ENCODE assay signal across 1 cellular context in the genomic region with DNA sequence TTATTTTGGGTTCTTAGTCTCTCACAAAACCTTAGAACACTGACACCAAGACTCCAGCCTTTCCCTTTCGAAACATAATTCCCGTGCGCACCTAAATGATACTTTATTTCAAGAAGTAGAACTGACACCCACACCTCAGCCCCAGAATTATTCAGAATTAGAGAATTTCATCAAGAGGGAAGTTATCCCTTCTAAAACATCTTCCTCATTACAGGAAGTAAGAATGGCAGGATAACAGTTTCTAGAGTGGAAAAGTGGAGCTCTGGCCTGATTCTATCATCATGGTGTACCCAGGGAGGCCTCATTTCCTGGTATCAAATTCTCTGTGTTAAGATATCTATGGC.
TF ChIP-seq lines count a peak whose summit lies in the region.

No MANE protein-coding gene starts in this region.

TF ChIP-seq in IMR-90, 13 proteins besides CTCF, POLR2A, EP300 and RAD21:
- no peak for TF ChIP-seq MAFK (IDR thresholded peaks at IDR 0.05; ENCODE audit: low read depth, low read length)
- TF ChIP-seq NFE2L2 (IDR thresholded peaks at IDR 0.05; ENCODE audit: low read depth, low read length): no peak
- no peak for TF ChIP-seq BHLHE40 (IDR thresholded peaks at IDR 0.05; ENCODE audit: low read depth, low read length)
- TF ChIP-seq, protein P1, sequence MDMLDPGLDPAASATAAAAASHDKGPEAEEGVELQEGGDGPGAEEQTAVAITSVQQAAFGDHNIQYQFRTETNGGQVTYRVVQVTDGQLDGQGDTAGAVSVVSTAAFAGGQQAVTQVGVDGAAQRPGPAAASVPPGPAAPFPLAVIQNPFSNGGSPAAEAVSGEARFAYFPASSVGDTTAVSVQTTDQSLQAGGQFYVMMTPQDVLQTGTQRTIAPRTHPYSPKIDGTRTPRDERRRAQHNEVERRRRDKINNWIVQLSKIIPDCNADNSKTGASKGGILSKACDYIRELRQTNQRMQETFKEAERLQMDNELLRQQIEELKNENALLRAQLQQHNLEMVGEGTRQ (IDR thresholded peaks at IDR 0.05; ENCODE audit: low read depth, low read length): no peak
- TF ChIP-seq RFX5 (IDR thresholded peaks at IDR 0.05; ENCODE audit: low read depth, low read length): no peak
- TF ChIP-seq CHD1 (IDR thresholded peaks at IDR 0.05; ENCODE audit: low read depth, low read length): no peak
- no peak for TF ChIP-seq SMC3 (IDR thresholded peaks at IDR 0.05; ENCODE audit: low read depth, low read length)
- no peak for TF ChIP-seq MXI1 (IDR thresholded peaks at IDR 0.05; ENCODE audit: borderline replicate concordance, low read depth, low read length)
- no peak for TF ChIP-seq MAZ (IDR thresholded peaks at IDR 0.05; ENCODE audit: borderline replicate concordance, low read depth, low read length)
- TF ChIP-seq, protein P2, sequence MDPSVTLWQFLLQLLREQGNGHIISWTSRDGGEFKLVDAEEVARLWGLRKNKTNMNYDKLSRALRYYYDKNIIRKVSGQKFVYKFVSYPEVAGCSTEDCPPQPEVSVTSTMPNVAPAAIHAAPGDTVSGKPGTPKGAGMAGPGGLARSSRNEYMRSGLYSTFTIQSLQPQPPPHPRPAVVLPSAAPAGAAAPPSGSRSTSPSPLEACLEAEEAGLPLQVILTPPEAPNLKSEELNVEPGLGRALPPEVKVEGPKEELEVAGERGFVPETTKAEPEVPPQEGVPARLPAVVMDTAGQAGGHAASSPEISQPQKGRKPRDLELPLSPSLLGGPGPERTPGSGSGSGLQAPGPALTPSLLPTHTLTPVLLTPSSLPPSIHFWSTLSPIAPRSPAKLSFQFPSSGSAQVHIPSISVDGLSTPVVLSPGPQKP (IDR thresholded peaks at IDR 0.05; ENCODE audit: borderline replicate concordance, low read depth, low read length): no peak
- no peak for TF ChIP-seq CEBPB (IDR thresholded peaks at IDR 0.05; ENCODE audit: low read depth, low read length)
- TF ChIP-seq FOS (IDR thresholded peaks at IDR 0.05; ENCODE audit: low read depth, low read length): no peak
- TF ChIP-seq RCOR1 (IDR thresholded peaks at IDR 0.05; ENCODE audit: insufficient replicate concordance, low read length): no peak
